1 cellular context compared by ENCODE assay signal in the genomic region with DNA sequence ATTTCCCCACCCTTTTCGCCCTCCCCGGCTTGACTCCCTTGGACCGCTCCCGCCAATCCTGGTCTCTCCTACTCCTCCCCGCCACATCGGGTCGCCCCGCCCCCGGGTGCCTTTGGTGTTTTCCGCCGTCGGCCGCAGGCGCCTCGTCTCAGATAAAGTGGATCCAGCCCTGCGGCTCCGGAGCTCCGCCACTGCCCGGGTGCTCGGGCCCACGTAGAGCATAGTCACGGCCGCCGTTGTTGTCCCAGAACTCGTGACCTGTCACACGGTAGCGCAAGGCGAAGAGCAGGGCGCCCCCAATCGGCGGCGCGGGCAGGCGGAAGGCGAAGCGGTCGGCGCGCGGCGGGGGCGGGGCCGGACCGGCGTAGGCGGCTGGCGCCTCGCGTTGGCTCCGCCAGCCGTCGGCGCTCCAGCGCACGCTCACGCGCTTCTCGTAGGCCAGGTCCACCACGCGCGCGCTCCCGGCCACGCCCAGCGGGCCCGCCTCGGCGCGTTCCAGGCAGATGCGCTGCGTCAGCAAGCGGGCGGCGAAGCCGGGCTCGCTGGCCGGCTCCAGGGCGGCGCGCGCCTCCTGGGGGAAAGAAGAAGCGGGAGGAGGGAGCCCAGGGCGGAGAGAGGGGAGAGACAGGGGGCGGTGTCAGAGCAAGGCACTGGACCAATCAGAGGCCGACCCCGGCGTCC.
A peak's percentile ranks its signal among the peaks of the same experiment; 100 is the strongest.
TF ChIP-seq lines count a peak whose summit lies in the region.

No MANE protein-coding gene starts in this region.

TF ChIP-seq in HepG2, 621 proteins besides CTCF, POLR2A, EP300 and RAD21 (continued from another document and continues in another):
- no peak; the same call in 1 of the 2 replicates for TF ChIP-seq CAMTA2 (CRISPR knock-in tag; IDR thresholded peaks at IDR 0.05; ENCODE audit: borderline replicate concordance)
- TF ChIP-seq RFXAP (CRISPR knock-in tag; IDR thresholded peaks at IDR 0.05; ENCODE audit: borderline replicate concordance), result peak; percentile 78; the same call in 1 of the 2 replicates
- TF ChIP-seq KLF9 (CRISPR knock-in tag; IDR thresholded peaks at IDR 0.05; ENCODE audit: low read depth), result peak; percentile 93; the same call in 1 of the 2 replicates
- TF ChIP-seq ZNF101 (CRISPR knock-in tag; IDR thresholded peaks at IDR 0.05; ENCODE audit: borderline replicate concordance, low read depth), result no peak
- TF ChIP-seq TEAD2 (CRISPR knock-in tag; IDR thresholded peaks at IDR 0.05), result peak; percentile 56
- no peak for TF ChIP-seq ZNF30 (CRISPR knock-in tag; IDR thresholded peaks at IDR 0.05)
- no peak for TF ChIP-seq SRSF4 (IDR thresholded peaks at IDR 0.05; ENCODE audit: low read depth, low read length, poor library complexity, severe bottlenecking)
- no peak for TF ChIP-seq FOXA1 (IDR thresholded peaks at IDR 0.05)
- TF ChIP-seq FOXA1 (CRISPR knock-in tag; IDR thresholded peaks at IDR 0.05), result peak; percentile 89
- peak; percentile 93 for TF ChIP-seq ZNF792 (CRISPR knock-in tag; IDR thresholded peaks at IDR 0.05)
- no peak; the same call in 1 of the 2 replicates for TF ChIP-seq ZNF570 (CRISPR knock-in tag; IDR thresholded peaks at IDR 0.05; ENCODE audit: borderline replicate concordance)
- TF ChIP-seq ZNF468 (CRISPR knock-in tag; IDR thresholded peaks at IDR 0.05), result 0 out of 2 replicates have a peak, but pooled peaks have one; percentile 78
- TF ChIP-seq GABPA (IDR thresholded peaks at IDR 0.05; ENCODE audit: low read depth, low read length), result no peak
- TF ChIP-seq GABPA (CRISPR knock-in tag; IDR thresholded peaks at IDR 0.05; ENCODE audit: low read depth), result no peak
- no peak for TF ChIP-seq ZNF549 (CRISPR knock-in tag; IDR thresholded peaks at IDR 0.05)
- TF ChIP-seq, protein P1, sequence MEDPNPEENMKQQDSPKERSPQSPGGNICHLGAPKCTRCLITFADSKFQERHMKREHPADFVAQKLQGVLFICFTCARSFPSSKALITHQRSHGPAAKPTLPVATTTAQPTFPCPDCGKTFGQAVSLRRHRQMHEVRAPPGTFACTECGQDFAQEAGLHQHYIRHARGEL (CRISPR knock-in tag; IDR thresholded peaks at IDR 0.05), result no peak; the same call in 1 of the 2 replicates
- TF ChIP-seq, protein P2, sequence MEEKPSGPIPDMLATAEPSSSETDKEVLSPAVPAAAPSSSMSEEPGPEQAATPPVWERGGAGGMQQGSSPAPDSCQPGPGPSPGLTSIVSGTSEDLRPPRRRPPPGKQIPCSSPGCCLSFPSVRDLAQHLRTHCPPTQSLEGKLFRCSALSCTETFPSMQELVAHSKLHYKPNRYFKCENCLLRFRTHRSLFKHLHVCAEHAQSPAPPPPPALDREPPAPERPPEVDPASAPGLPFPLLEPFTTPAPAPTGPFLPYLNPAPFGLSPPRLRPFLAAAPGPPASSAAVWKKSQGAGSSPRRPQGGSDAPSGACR (CRISPR knock-in tag; IDR thresholded peaks at IDR 0.05), result no peak
- TF ChIP-seq, protein P3, sequence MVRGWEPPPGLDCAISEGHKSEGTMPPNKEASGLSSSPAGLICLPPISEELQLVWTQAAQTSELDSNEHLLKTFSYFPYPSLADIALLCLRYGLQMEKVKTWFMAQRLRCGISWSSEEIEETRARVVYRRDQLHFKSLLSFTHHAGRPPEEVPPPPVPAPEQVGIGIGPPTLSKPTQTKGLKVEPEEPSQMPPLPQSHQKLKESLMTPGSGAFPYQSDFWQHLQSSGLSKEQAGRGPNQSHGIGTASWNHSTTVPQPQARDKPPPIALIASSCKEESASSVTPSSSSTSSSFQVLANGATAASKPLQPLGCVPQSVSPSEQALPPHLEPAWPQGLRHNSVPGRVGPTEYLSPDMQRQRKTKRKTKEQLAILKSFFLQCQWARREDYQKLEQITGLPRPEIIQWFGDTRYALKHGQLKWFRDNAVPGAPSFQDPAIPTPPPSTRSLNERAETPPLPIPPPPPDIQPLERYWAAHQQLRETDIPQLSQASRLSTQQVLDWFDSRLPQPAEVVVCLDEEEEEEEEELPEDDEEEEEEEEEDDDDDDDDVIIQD (CRISPR knock-in tag; IDR thresholded peaks at IDR 0.05; ENCODE audit: low read depth), result no peak; the same call in 1 of the 2 replicates
- peak; percentile 93 for TF ChIP-seq JARID2 (CRISPR knock-in tag; IDR thresholded peaks at IDR 0.05; ENCODE audit: insufficient replicate concordance)
- peak; percentile 86 for TF ChIP-seq KDM4B (CRISPR knock-in tag; IDR thresholded peaks at IDR 0.05)
- TF ChIP-seq, protein P4, sequence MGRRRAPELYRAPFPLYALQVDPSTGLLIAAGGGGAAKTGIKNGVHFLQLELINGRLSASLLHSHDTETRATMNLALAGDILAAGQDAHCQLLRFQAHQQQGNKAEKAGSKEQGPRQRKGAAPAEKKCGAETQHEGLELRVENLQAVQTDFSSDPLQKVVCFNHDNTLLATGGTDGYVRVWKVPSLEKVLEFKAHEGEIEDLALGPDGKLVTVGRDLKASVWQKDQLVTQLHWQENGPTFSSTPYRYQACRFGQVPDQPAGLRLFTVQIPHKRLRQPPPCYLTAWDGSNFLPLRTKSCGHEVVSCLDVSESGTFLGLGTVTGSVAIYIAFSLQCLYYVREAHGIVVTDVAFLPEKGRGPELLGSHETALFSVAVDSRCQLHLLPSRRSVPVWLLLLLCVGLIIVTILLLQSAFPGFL (CRISPR knock-in tag; IDR thresholded peaks at IDR 0.05), result no peak
- peak; percentile 89 for TF ChIP-seq CBX1 (IDR thresholded peaks at IDR 0.05; ENCODE audit: low read depth)
- TF ChIP-seq CREM (IDR thresholded peaks at IDR 0.05), result no peak; the same call in 1 of the 2 replicates
- peak; percentile 60; the same call in 1 of the 2 replicates for TF ChIP-seq CREM (CRISPR knock-in tag; IDR thresholded peaks at IDR 0.05)
- TF ChIP-seq FOXM1 (CRISPR knock-in tag; IDR thresholded peaks at IDR 0.05), result no peak
- TF ChIP-seq ZNF563 (CRISPR knock-in tag; IDR thresholded peaks at IDR 0.05), result no peak; the same call in 1 of the 2 replicates
- no peak for TF ChIP-seq ZNF589 (CRISPR knock-in tag; conservative IDR thresholded peaks at IDR 0.05)
- TF ChIP-seq ZNF530 (CRISPR knock-in tag; IDR thresholded peaks at IDR 0.05; ENCODE audit: low read depth), result no peak
- TF ChIP-seq NFATC3 (CRISPR knock-in tag; IDR thresholded peaks at IDR 0.05), result peak; percentile 33; the same call in 1 of the 2 replicates
- TF ChIP-seq ZSCAN21 (CRISPR knock-in tag; IDR thresholded peaks at IDR 0.05; ENCODE audit: borderline replicate concordance), result peak; percentile 93
- TF ChIP-seq ZNF891 (CRISPR knock-in tag; IDR thresholded peaks at IDR 0.05), result no peak; the same call in 1 of the 2 replicates
- no peak; the same call in 1 of the 2 replicates for TF ChIP-seq ZNF709 (CRISPR knock-in tag; IDR thresholded peaks at IDR 0.05)
- peak; percentile 53; the same call in 1 of the 2 replicates for TF ChIP-seq ZNF337 (CRISPR knock-in tag; IDR thresholded peaks at IDR 0.05; ENCODE audit: borderline replicate concordance, low read depth)
- TF ChIP-seq CREB1 (IDR thresholded peaks at IDR 0.05), result peak; percentile 84
- TF ChIP-seq CREB1 (CRISPR knock-in tag; IDR thresholded peaks at IDR 0.05), result no peak
- TF ChIP-seq MTF1 (CRISPR knock-in tag; IDR thresholded peaks at IDR 0.05), result no peak
- TF ChIP-seq MYC (CRISPR knock-in tag; IDR thresholded peaks at IDR 0.05; ENCODE audit: borderline replicate concordance), result peak; percentile 83
- no peak for TF ChIP-seq JDP2 (CRISPR knock-in tag; IDR thresholded peaks at IDR 0.05; ENCODE audit: borderline replicate concordance)
- TF ChIP-seq, protein P5, sequence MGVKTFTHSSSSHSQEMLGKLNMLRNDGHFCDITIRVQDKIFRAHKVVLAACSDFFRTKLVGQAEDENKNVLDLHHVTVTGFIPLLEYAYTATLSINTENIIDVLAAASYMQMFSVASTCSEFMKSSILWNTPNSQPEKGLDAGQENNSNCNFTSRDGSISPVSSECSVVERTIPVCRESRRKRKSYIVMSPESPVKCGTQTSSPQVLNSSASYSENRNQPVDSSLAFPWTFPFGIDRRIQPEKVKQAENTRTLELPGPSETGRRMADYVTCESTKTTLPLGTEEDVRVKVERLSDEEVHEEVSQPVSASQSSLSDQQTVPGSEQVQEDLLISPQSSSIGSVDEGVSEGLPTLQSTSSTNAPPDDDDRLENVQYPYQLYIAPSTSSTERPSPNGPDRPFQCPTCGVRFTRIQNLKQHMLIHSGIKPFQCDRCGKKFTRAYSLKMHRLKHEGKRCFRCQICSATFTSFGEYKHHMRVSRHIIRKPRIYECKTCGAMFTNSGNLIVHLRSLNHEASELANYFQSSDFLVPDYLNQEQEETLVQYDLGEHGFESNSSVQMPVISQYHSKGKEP (CRISPR knock-in tag; IDR thresholded peaks at IDR 0.05), result peak; percentile 95
- no peak for TF ChIP-seq ATRX (CRISPR knock-in tag; IDR thresholded peaks at IDR 0.05; ENCODE audit: borderline replicate concordance)
- peak; percentile 97 for TF ChIP-seq ADNP (CRISPR knock-in tag; IDR thresholded peaks at IDR 0.05)
- peak; percentile 51; the same call in 1 of the 2 replicates for TF ChIP-seq ZNF83 (CRISPR knock-in tag; IDR thresholded peaks at IDR 0.05; ENCODE audit: borderline replicate concordance)
- no peak for TF ChIP-seq ZNF317 (CRISPR knock-in tag; IDR thresholded peaks at IDR 0.05)
- peak; percentile 98; the same call in 1 of the 2 replicates for TF ChIP-seq KLF12 (CRISPR knock-in tag; IDR thresholded peaks at IDR 0.05; ENCODE audit: borderline replicate concordance)
- TF ChIP-seq, protein P6, sequence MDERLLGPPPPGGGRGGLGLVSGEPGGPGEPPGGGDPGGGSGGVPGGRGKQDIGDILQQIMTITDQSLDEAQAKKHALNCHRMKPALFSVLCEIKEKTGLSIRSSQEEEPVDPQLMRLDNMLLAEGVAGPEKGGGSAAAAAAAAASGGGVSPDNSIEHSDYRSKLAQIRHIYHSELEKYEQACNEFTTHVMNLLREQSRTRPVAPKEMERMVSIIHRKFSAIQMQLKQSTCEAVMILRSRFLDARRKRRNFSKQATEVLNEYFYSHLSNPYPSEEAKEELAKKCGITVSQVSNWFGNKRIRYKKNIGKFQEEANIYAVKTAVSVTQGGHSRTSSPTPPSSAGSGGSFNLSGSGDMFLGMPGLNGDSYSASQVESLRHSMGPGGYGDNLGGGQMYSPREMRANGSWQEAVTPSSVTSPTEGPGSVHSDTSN (CRISPR knock-in tag; IDR thresholded peaks at IDR 0.05), result no peak; the same call in 1 of the 2 replicates
- TF ChIP-seq, protein P7, sequence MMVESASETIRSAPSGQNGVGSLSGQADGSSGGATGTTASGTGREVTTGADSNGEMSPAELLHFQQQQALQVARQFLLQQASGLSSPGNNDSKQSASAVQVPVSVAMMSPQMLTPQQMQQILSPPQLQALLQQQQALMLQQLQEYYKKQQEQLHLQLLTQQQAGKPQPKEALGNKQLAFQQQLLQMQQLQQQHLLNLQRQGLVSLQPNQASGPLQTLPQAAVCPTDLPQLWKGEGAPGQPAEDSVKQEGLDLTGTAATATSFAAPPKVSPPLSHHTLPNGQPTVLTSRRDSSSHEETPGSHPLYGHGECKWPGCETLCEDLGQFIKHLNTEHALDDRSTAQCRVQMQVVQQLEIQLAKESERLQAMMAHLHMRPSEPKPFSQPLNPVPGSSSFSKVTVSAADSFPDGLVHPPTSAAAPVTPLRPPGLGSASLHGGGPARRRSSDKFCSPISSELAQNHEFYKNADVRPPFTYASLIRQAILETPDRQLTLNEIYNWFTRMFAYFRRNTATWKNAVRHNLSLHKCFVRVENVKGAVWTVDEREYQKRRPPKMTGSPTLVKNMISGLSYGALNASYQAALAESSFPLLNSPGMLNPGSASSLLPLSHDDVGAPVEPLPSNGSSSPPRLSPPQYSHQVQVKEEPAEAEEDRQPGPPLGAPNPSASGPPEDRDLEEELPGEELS (CRISPR knock-in tag; IDR thresholded peaks at IDR 0.05), result peak; percentile 78
- TF ChIP-seq SP2 (CRISPR knock-in tag; IDR thresholded peaks at IDR 0.05), result no peak
- TF ChIP-seq, protein P8, sequence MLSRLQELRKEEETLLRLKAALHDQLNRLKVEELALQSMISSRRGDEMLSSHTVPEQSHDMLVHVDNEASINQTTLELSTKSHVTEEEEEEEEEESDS (CRISPR knock-in tag; IDR thresholded peaks at IDR 0.05; ENCODE audit: borderline replicate concordance), result peak; percentile 94; the same call in 1 of the 2 replicates
- peak; percentile 94 for TF ChIP-seq MAZ (IDR thresholded peaks at IDR 0.05; ENCODE audit: borderline replicate concordance, low read depth, low read length)
- TF ChIP-seq MAZ (CRISPR knock-in tag; IDR thresholded peaks at IDR 0.05; ENCODE audit: low read depth), result peak; percentile 99
- TF ChIP-seq ZNF572 (CRISPR knock-in tag; IDR thresholded peaks at IDR 0.05), result no peak
- no peak for TF ChIP-seq KDM5B (CRISPR knock-in tag; IDR thresholded peaks at IDR 0.05; ENCODE audit: borderline replicate concordance)
- no peak for TF ChIP-seq ZNF558 (CRISPR knock-in tag; IDR thresholded peaks at IDR 0.05; ENCODE audit: borderline replicate concordance)
- TF ChIP-seq SAFB2 (CRISPR knock-in tag; IDR thresholded peaks at IDR 0.05; ENCODE audit: borderline replicate concordance, low read depth), result peak; percentile 73; the same call in 1 of the 2 replicates
- no peak; the same call in 1 of the 2 replicates for TF ChIP-seq FOXJ3 (CRISPR knock-in tag; IDR thresholded peaks at IDR 0.05; ENCODE audit: borderline replicate concordance)
- TF ChIP-seq, protein P9, sequence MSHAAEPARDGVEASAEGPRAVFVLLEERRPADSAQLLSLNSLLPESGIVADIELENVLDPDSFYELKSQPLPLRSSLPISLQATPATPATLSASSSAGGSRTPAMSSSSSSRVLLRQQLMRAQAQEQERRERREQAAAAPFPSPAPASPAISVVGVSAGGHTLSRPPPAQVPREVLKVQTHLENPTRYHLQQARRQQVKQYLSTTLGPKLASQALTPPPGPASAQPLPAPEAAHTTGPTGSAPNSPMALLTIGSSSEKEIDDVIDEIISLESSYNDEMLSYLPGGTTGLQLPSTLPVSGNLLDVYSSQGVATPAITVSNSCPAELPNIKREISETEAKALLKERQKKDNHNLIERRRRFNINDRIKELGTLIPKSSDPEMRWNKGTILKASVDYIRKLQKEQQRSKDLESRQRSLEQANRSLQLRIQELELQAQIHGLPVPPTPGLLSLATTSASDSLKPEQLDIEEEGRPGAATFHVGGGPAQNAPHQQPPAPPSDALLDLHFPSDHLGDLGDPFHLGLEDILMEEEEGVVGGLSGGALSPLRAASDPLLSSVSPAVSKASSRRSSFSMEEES (CRISPR knock-in tag; IDR thresholded peaks at IDR 0.05), result peak; percentile 100
- TF ChIP-seq ZNF331 (CRISPR knock-in tag; IDR thresholded peaks at IDR 0.05), result peak; percentile 95
- TF ChIP-seq ZNF234 (CRISPR knock-in tag; conservative IDR thresholded peaks at IDR 0.05), result no peak
- peak; percentile 95 for TF ChIP-seq ARID2 (CRISPR knock-in tag; IDR thresholded peaks at IDR 0.05; ENCODE audit: borderline replicate concordance)
- TF ChIP-seq ZNF251 (CRISPR knock-in tag; IDR thresholded peaks at IDR 0.05), result no peak
- peak; percentile 78 for TF ChIP-seq HES4 (CRISPR knock-in tag; IDR thresholded peaks at IDR 0.05; ENCODE audit: borderline replicate concordance)
- no peak for TF ChIP-seq ZNF75D (CRISPR knock-in tag; IDR thresholded peaks at IDR 0.05; ENCODE audit: borderline replicate concordance)
- peak; percentile 78 for TF ChIP-seq SP140L (CRISPR knock-in tag; IDR thresholded peaks at IDR 0.05; ENCODE audit: borderline replicate concordance)
- TF ChIP-seq DPF2 (CRISPR knock-in tag; IDR thresholded peaks at IDR 0.05; ENCODE audit: borderline replicate concordance, low read depth), result peak; percentile 23; the same call in 1 of the 2 replicates
- TF ChIP-seq RXRA (CRISPR knock-in tag; IDR thresholded peaks at IDR 0.05), result peak; percentile 83
